In genomic region chr13:81184556-81185265, GRCh38 we compare ENCODE assay signal across 14 cellular contexts.
DNase-seq lines count a peak whose midpoint lies in the region; TF ChIP-seq lines count a peak whose summit lies in the region.
"Had no signal": no experiment of that assay in that cellular context is flagged by ENCODE, and none has a peak within 500 bp of the region (broad histone marks: within the 10 kb centered on the region; RNA-seq: fewer than 3 reads in every experiment).

No MANE protein-coding gene starts in this region.

- no peak overlapping the region for H2AFZ ChIP-seq in fibroblast of lung (ENCODE audit: low read length)

- H3K36me3 ChIP-seq in breast epithelium: no peaks in the 10 kb centered on the region
- no peaks in the 10 kb centered on the region for H3K36me3 ChIP-seq in adipocyte (ENCODE audit: control insufficient read depth, insufficient read depth, low read length, severe bottlenecking)
- no peaks in the 10 kb centered on the region for H3K36me3 ChIP-seq in fibroblast of lung (ENCODE audit: control insufficient read depth, insufficient read depth, low read length)
- H3K36me3 ChIP-seq: HAP-1 had no signal

- no TSS peak for BruUV-seq in MCF 10A (replicated peaks; lab: Mats Ljungman, UMichigan)

- no peak overlapping the region for H3K27ac ChIP-seq in breast epithelium
- H3K27ac ChIP-seq in fibroblast of lung (ENCODE audit: insufficient read depth, low read length): no peak overlapping the region
- H3K27ac ChIP-seq: 22Rv1 had no signal

- H3K27me3 Mint-ChIP-seq in MCF 10A (ENCODE audit: insufficient read depth, unreplicated experiment): no peaks in the 10 kb centered on the region
- no peaks in the 10 kb centered on the region for H3K27me3 Mint-ChIP-seq in activated T-helper 1 cell treated with anti-CD3 and anti-CD28 coated beads, Interleukin-12 subunit alpha, Interleukin-12 subunit beta, Interleukin-2, Interleukin-4 antibody, amounts not matched to agents 30 ng/mL and 10 ng/mL and 1 ng/mL, durations not matched to agents 14 hours and 24 hours and 36 hours (ENCODE audit: insufficient read depth)

- H3K4me1 ChIP-seq in breast epithelium (no peaks in the 10 kb centered on the region), adipocyte (ENCODE audit: control insufficient read depth, insufficient read depth, low read length) (no peaks in the 10 kb centered on the region), fibroblast of lung (ENCODE audit: control insufficient read depth, extremely low read depth, insufficient read depth, low read length) (no peaks in the 10 kb centered on the region)
- H3K4me1 ChIP-seq: HAP-1 had no signal

- no peaks in the 10 kb centered on the region for H3K4me1 Mint-ChIP-seq in MCF 10A (ENCODE audit: insufficient read depth, unreplicated experiment)
- H3K4me1 Mint-ChIP-seq in activated T-helper 1 cell treated with anti-CD3 and anti-CD28 coated beads, Interleukin-12 subunit alpha, Interleukin-12 subunit beta, Interleukin-2, Interleukin-4 antibody, amounts not matched to agents 30 ng/mL and 10 ng/mL and 1 ng/mL, durations not matched to agents 14 hours and 24 hours and 36 hours (ENCODE audit: low read depth): no peaks in the 10 kb centered on the region

- intact Hi-C loops in MCF 10A (cut with micrococcal nuclease) (no loop called here), breast epithelium (cut with DNase I; ENCODE audit: low total_unique reads) (no loop called here)
- intact Hi-C loops in activated T-helper 1 cell treated with anti-CD3 and anti-CD28 coated beads, Interleukin-12 subunit alpha, Interleukin-12 subunit beta, Interleukin-2, Interleukin-4 antibody, amounts not matched to agents 30 ng/mL and 10 ng/mL and 1 ng/mL, durations not matched to agents 14 hours and 24 hours and 36 hours (cut with micrococcal nuclease): no loop called here

- no peak overlapping the region for H3K4me2 ChIP-seq in fibroblast of lung (ENCODE audit: extremely low read depth, insufficient read depth, low read length)

- H3K4me3 ChIP-seq in breast epithelium (no peak overlapping the region), adipocyte (ENCODE audit: low read length) (no peak overlapping the region), fibroblast of lung (replicated peaks in 1 of 4; ENCODE audit: control extremely low read depth in 1 of 4, insufficient read depth in 1 of 4, low read depth in 3 of 4, low read length in 4 of 4) (no peak overlapping the region)
- H3K4me3 ChIP-seq: HAP-1 had no signal

- H3K9me3 Mint-ChIP-seq in MCF 10A (ENCODE audit: unreplicated experiment): no peaks in the 10 kb centered on the region
- H3K9me3 Mint-ChIP-seq in activated T-helper 1 cell treated with anti-CD3 and anti-CD28 coated beads, Interleukin-12 subunit alpha, Interleukin-12 subunit beta, Interleukin-2, Interleukin-4 antibody, amounts not matched to agents 30 ng/mL and 10 ng/mL and 1 ng/mL, durations not matched to agents 14 hours and 24 hours and 36 hours: no peaks in the 10 kb centered on the region

- DNase-seq in MCF 10A (ENCODE audit: unreplicated experiment) (peak; percentile 19), breast epithelium (ENCODE audit: low spot score in 2 of 2) (no peak), adipocyte (ENCODE audit: low read depth) (peak; percentile 38), fibroblast of lung (ENCODE audit: low read depth in 2 of 2) (peak; percentile 22 to 32), mucosa of gallbladder (ENCODE audit: low spot score) (no peak), NCI-H2081 treated with DMSO at 0.1 percent for 48 hours (lab: John Stamatoyannopoulos, UW) (no peak), HK-2 (ENCODE audit: unreplicated experiment) (no peak)
- no peak for DNase-seq in activated T-helper 1 cell treated with anti-CD3 and anti-CD28 coated beads, Interleukin-12 subunit alpha, Interleukin-12 subunit beta, Interleukin-2, Interleukin-4 antibody, amounts not matched to agents 30 ng/mL and 10 ng/mL and 1 ng/mL, durations not matched to agents 14 hours and 24 hours and 36 hours (ENCODE audit: low spot score)
- DNase-seq: C1 segment of cervical spinal cord, NCI-H1930, NCI-H524, SIG-M5 had no signal

- H4K20me1 ChIP-seq in fibroblast of lung (ENCODE audit: control insufficient read depth, extremely low read depth, insufficient read depth, low read length): no peaks in the 10 kb centered on the region

- TF ChIP-seq POLR2A in breast epithelium (IDR thresholded peaks at IDR 0.05): no peak

- TF ChIP-seq CTCF in MCF 10A (IDR thresholded peaks at IDR 0.05; ENCODE audit: unreplicated experiment): no peak
- TF ChIP-seq CTCF in breast epithelium (IDR thresholded peaks at IDR 0.05): no peak
- TF ChIP-seq CTCF in fibroblast of lung (conservative IDR thresholded peaks at IDR 0.05 in 1 of 2, IDR thresholded peaks at IDR 0.05 in 1 of 2; ENCODE audit: low read depth in 1 of 2, low read length in 2 of 2): no peak

- H3K9me3 ChIP-seq in breast epithelium: no peaks in the 10 kb centered on the region
- H3K9me3 ChIP-seq in adipocyte (ENCODE audit: control insufficient read depth, low read length): no peaks in the 10 kb centered on the region
- H3K9me3 ChIP-seq in fibroblast of lung (ENCODE audit: control insufficient read depth, insufficient read depth, low read depth, low read length): no peaks in the 10 kb centered on the region
- H3K9me3 ChIP-seq: HAP-1 had no signal

- H3K36me3 Mint-ChIP-seq in MCF 10A (ENCODE audit: insufficient read depth, unreplicated experiment): no peaks in the 10 kb centered on the region
- H3K36me3 Mint-ChIP-seq in activated T-helper 1 cell treated with anti-CD3 and anti-CD28 coated beads, Interleukin-12 subunit alpha, Interleukin-12 subunit beta, Interleukin-2, Interleukin-4 antibody, amounts not matched to agents 30 ng/mL and 10 ng/mL and 1 ng/mL, durations not matched to agents 14 hours and 24 hours and 36 hours (ENCODE audit: low read depth): no peaks in the 10 kb centered on the region

- CTCF ChIA-PET in MCF 10A (lab: Yijun Ruan, JAX): interaction anchor here (1.6 kb wide), 1 partner anchor 14 kb away, joined by 5 read pairs; no protein-coding TSS in a partner anchor

- H3K4me3 Mint-ChIP-seq in MCF 10A (ENCODE audit: unreplicated experiment): no peak overlapping the region
- H3K4me3 Mint-ChIP-seq in activated T-helper 1 cell treated with anti-CD3 and anti-CD28 coated beads, Interleukin-12 subunit alpha, Interleukin-12 subunit beta, Interleukin-2, Interleukin-4 antibody, amounts not matched to agents 30 ng/mL and 10 ng/mL and 1 ng/mL, durations not matched to agents 14 hours and 24 hours and 36 hours: no peak overlapping the region

- no peaks in the 10 kb centered on the region for H3K79me2 ChIP-seq in fibroblast of lung (ENCODE audit: control insufficient read depth, insufficient read depth, low read length)

- no peaks in the 10 kb centered on the region for H3K27me3 ChIP-seq in breast epithelium
- no peaks in the 10 kb centered on the region for H3K27me3 ChIP-seq in adipocyte (replicated peaks; ENCODE audit: control insufficient read depth, insufficient read depth, low read length)
- no peaks in the 10 kb centered on the region for H3K27me3 ChIP-seq in fibroblast of lung (ENCODE audit: control insufficient read depth, insufficient read depth, low read length)

- no peak overlapping the region for H3K27ac Mint-ChIP-seq in MCF 10A (ENCODE audit: low read depth, unreplicated experiment)
- H3K27ac Mint-ChIP-seq in activated T-helper 1 cell treated with anti-CD3 and anti-CD28 coated beads, Interleukin-12 subunit alpha, Interleukin-12 subunit beta, Interleukin-2, Interleukin-4 antibody, amounts not matched to agents 30 ng/mL and 10 ng/mL and 1 ng/mL, durations not matched to agents 14 hours and 24 hours and 36 hours: no peak overlapping the region

- H3K9ac ChIP-seq in adipocyte (ENCODE audit: low read length) (no peak overlapping the region), fibroblast of lung (ENCODE audit: insufficient read depth, low read length) (no peak overlapping the region)

- POLR2A ChIA-PET in MCF 10A (lab: Yijun Ruan, JAX): no interaction called here

Comparison
In these comparisons a context has a peak if more than half of its experiments do, and no peak if none do; other contexts are left out.
1. DNase-seq: peak in MCF 10A (single experiment), adipocyte (single experiment) and fibroblast of lung (2 of 2); none in breast epithelium (0 of 2), activated T-helper 1 cell treated with anti-CD3 and anti-CD28 coated beads, Interleukin-12 subunit alpha, Interleukin-12 subunit beta, Interleukin-2, Interleukin-4 antibody, amounts not matched to agents 30 ng/mL and 10 ng/mL and 1 ng/mL, durations not matched to agents 14 hours and 24 hours and 36 hours (single experiment), mucosa of gallbladder (single experiment), NCI-H2081 treated with DMSO at 0.1 percent for 48 hours (single experiment) and HK-2 (single experiment).